ENCODE assay signal across 9 cellular contexts in genomic region chr10:10589540-10589939, GRCh38.
DNase-seq lines count a peak whose midpoint lies in the region; ATAC-seq and TF ChIP-seq lines count a peak whose summit lies in the region.
"Had no signal": no experiment of that assay in that cellular context is flagged by ENCODE, and none has a peak within 500 bp of the region (broad histone marks: within the 10 kb centered on the region; RNA-seq: fewer than 3 reads in every experiment).

No MANE protein-coding gene starts in this region.

- peaks cover 19% of the 10 kb centered on the region for H3K4me1 Mint-ChIP-seq in GM23338

- no peaks in the 10 kb centered on the region for H4K20me1 ChIP-seq in GM23338 (replicated peaks; ENCODE audit: insufficient read depth)

- H3K27me3 ChIP-seq in GM23338 (ENCODE audit: insufficient read depth), result no peaks in the 10 kb centered on the region

- H3K27me3 Mint-ChIP-seq in GM23338 (ENCODE audit: insufficient read depth, low read depth, poor library complexity), result no peaks in the 10 kb centered on the region

- no peak overlapping the region for H3K27ac Mint-ChIP-seq in GM23338

- ATAC-seq in GM18517 (IDR thresholded peaks at IDR 0.05; ENCODE audit: unreplicated experiment) (peak; percentile 66), HG02678 (IDR thresholded peaks at IDR 0.05; ENCODE audit: unreplicated experiment) (peak; percentile 51), GM23338 (no peak)

- no peaks in the 10 kb centered on the region for H3F3A ChIP-seq in GM23338 (replicated peaks; ENCODE audit: low read depth)

- peaks cover 19% of the 10 kb centered on the region for H3K9me2 ChIP-seq in GM23338 (ENCODE audit: insufficient read depth)

- no peaks in the 10 kb centered on the region for H3K36me3 ChIP-seq in GM23338 (ENCODE audit: insufficient read depth)

- no peak overlapping the region for H3K4me3 ChIP-seq in GM23338

- H2AFZ ChIP-seq in GM23338, result no peak overlapping the region

- H3K4me2 ChIP-seq in GM23338, result no peak overlapping the region
- H3K4me2 ChIP-seq: KMS-11 had no signal

- H3K9me3 Mint-ChIP-seq in GM23338, result no peaks in the 10 kb centered on the region; the same call in 2 of the 3 replicates

- H3K4me3 Mint-ChIP-seq in GM23338, result no peak overlapping the region

- no peaks in the 10 kb centered on the region for H3K79me2 ChIP-seq in GM23338 (replicated peaks; ENCODE audit: insufficient read depth)

- no peak overlapping the region for H3K27ac ChIP-seq in GM23338 (ENCODE audit: low read depth)
- H3K27ac ChIP-seq: KMS-11 had no signal

- TF ChIP-seq CTCF in GM23338 (conservative IDR thresholded peaks at IDR 0.05; ENCODE audit: low read depth in 2 of 2), result no peak

- peak; percentile 24 to 33 for DNase-seq in activated T-cell treated with anti-CD3 and anti-CD28 coated beads, Interleukin-2, amount 50 U/mL, for 48 hours
- DNase-seq in putamen (ENCODE audit: low spot score) (peak; percentile 47), NCI-H524 treated with DMSO at 0.1 percent for 48 hours (lab: John Stamatoyannopoulos, UW) (no peak), NCI-H1436 treated with DMSO at 0.1 percent for 48 hours (lab: John Stamatoyannopoulos, UW) (no peak), NCI-H146 treated with DMSO at 0.1 percent for 48 hours (lab: John Stamatoyannopoulos, UW; ENCODE audit: unreplicated experiment) (no peak), GM23338 (ENCODE audit: low spot score) (no peak)

- peaks cover 8% of the 10 kb centered on the region for H3K4me1 ChIP-seq in GM23338 (ENCODE audit: insufficient read depth)

- H3K36me3 Mint-ChIP-seq in GM23338 (ENCODE audit: low read depth), result 0 out of 3 replicates have a peak, but pooled peaks cover 5% of the 10 kb centered on the region

TF ChIP-seq in GM23338, 12 proteins besides CTCF, POLR2A, EP300 and RAD21:
- TF ChIP-seq, protein P1, sequence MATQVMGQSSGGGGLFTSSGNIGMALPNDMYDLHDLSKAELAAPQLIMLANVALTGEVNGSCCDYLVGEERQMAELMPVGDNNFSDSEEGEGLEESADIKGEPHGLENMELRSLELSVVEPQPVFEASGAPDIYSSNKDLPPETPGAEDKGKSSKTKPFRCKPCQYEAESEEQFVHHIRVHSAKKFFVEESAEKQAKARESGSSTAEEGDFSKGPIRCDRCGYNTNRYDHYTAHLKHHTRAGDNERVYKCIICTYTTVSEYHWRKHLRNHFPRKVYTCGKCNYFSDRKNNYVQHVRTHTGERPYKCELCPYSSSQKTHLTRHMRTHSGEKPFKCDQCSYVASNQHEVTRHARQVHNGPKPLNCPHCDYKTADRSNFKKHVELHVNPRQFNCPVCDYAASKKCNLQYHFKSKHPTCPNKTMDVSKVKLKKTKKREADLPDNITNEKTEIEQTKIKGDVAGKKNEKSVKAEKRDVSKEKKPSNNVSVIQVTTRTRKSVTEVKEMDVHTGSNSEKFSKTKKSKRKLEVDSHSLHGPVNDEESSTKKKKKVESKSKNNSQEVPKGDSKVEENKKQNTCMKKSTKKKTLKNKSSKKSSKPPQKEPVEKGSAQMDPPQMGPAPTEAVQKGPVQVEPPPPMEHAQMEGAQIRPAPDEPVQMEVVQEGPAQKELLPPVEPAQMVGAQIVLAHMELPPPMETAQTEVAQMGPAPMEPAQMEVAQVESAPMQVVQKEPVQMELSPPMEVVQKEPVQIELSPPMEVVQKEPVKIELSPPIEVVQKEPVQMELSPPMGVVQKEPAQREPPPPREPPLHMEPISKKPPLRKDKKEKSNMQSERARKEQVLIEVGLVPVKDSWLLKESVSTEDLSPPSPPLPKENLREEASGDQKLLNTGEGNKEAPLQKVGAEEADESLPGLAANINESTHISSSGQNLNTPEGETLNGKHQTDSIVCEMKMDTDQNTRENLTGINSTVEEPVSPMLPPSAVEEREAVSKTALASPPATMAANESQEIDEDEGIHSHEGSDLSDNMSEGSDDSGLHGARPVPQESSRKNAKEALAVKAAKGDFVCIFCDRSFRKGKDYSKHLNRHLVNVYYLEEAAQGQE (IDR thresholded peaks at IDR 0.05; ENCODE audit: unreplicated experiment), result no peak
- no peak for TF ChIP-seq ZNF114 (CRISPR knock-in tag; IDR thresholded peaks at IDR 0.05)
- TF ChIP-seq ZNF331 (CRISPR knock-in tag; IDR thresholded peaks at IDR 0.05; ENCODE audit: low read depth), result no peak
- TF ChIP-seq CREB1 (CRISPR knock-in tag; IDR thresholded peaks at IDR 0.05; ENCODE audit: low read depth), result no peak
- no peak for TF ChIP-seq ZNF462 (CRISPR knock-in tag; IDR thresholded peaks at IDR 0.05)
- TF ChIP-seq ETS1 (IDR thresholded peaks at IDR 0.05), result no peak

Comparison
In these comparisons a context has a peak if more than half of its experiments do, and no peak if none do; other contexts are left out.
1. DNase-seq: peak in activated T-cell treated with anti-CD3 and anti-CD28 coated beads, Interleukin-2, amount 50 U/mL, for 48 hours (2 of 2) and putamen (single experiment); none in NCI-H524 treated with DMSO at 0.1 percent for 48 hours (single experiment), NCI-H1436 treated with DMSO at 0.1 percent for 48 hours (single experiment), NCI-H146 treated with DMSO at 0.1 percent for 48 hours (single experiment) and GM23338 (single experiment).